33 cellular contexts compared by ENCODE assay signal in genomic region chr17:27066315-27066714, GRCh38.
"Had no signal": no experiment of that assay in that cellular context is flagged by ENCODE, and none has a peak within 500 bp of the region (broad histone marks: within the 10 kb centered on the region; RNA-seq: fewer than 3 reads in every experiment).

No MANE protein-coding gene starts in this region.

- H3K27me3 ChIP-seq: ascending aorta, body of pancreas, brain microvascular endothelial cell, breast epithelium, cardiac muscle cell had no signal

- H3K36me3 ChIP-seq: adrenal gland, ascending aorta, brain microvascular endothelial cell, breast epithelium, cardiac muscle cell had no signal

- H3K9me3 ChIP-seq: adrenal gland, ascending aorta, body of pancreas, breast epithelium had no signal

- DNase-seq: activated effector memory CD4-positive, alpha-beta T cell treated with anti-CD3 and anti-CD28 coated beads, Interleukin-2, amount 50 U/mL, for 16 hours; activated effector memory CD4-positive, alpha-beta T cell treated with Interleukin-2 at 50 U/mL for 16 hours; activated gamma-delta T cell; activated gamma-delta T cell treated with Interleukin-2 at 50 U/mL for 16 hours; activated naive CD4-positive, alpha-beta T cell; activated naive CD4-positive, alpha-beta T cell treated with anti-CD3 and anti-CD28 coated beads for 36 hours; activated naive CD4-positive, alpha-beta T cell treated with anti-CD3 and anti-CD28 coated beads, Interleukin-2, amount 10 ng/mL, durations not matched to agents 7 days and 5 days; activated naive CD4-positive, alpha-beta T cell treated with Interleukin-2 at 50 U/mL for 16 hours; activated naive CD8-positive, alpha-beta T cell treated with anti-CD3 and anti-CD28 coated beads for 36 hours; activated naive CD8-positive, alpha-beta T cell treated with anti-CD3 and anti-CD28 coated beads, Interleukin-2, amount 10 ng/mL, durations not matched to agents 7 days and 5 days; activated naive CD8-positive, alpha-beta T cell treated with anti-CD3 and anti-CD28 coated beads, Interleukin-2, amount 50 U/mL, for 24 hours; activated T-cell treated with anti-CD3 and anti-CD28 coated beads, Interleukin-2, amount 50 U/mL, for 1 hour; activated T-cell treated with anti-CD3 and anti-CD28 coated beads, Interleukin-2, amount 50 U/mL, for 24 hours; activated T-cell treated with anti-CD3 and anti-CD28 coated beads, Interleukin-2, amount 50 U/mL, for 4 hours; activated T-cell treated with anti-CD3 and anti-CD28 coated beads, Interleukin-2, amount 50 U/mL, for 48 hours; activated T-cell treated with anti-CD3 and anti-CD28 coated beads, Interleukin-2, amount 50 U/mL, for 72 hours; adrenal gland; amniotic stem cell; amygdala; anterior cingulate cortex; aorta; body of pancreas; brain microvascular endothelial cell; caudate nucleus; central memory CD4-positive, alpha-beta T cell; cerebellar nuclear complex had no signal

- ATAC-seq: activated naive CD4-positive, alpha-beta T cell treated with anti-CD3 and anti-CD28 coated beads, Interleukin-2, amount 50 U/mL, for 72 hours; activated naive CD8-positive, alpha-beta T cell treated with anti-CD3 and anti-CD28 coated beads, Interleukin-2, amount 50 U/mL, for 24 hours; activated T-cell treated with anti-CD3 and anti-CD28 coated beads, Interleukin-2, amount 50 U/mL, for 4 hours; activated T-cell treated with anti-CD3 and anti-CD28 coated beads, Interleukin-2, amount 50 U/mL, for 72 hours; activated T-helper 17 cell treated with anti-CD3 and anti-CD28 coated beads, Interleukin-2, amount 50 U/mL, for 72 hours; body of pancreas had no signal

- H3K27ac ChIP-seq: adrenal gland, ascending aorta, body of pancreas, brain microvascular endothelial cell, breast epithelium, cardiac muscle cell had no signal

- H3K4me3 ChIP-seq: adrenal gland, ascending aorta, body of pancreas, breast epithelium, cardiac muscle cell had no signal

- FAIRE-seq: astrocyte, bronchial epithelial cell had no signal

- H3K4me1 ChIP-seq: adrenal gland, ascending aorta, body of pancreas, breast epithelium had no signal
